In the genomic region with DNA sequence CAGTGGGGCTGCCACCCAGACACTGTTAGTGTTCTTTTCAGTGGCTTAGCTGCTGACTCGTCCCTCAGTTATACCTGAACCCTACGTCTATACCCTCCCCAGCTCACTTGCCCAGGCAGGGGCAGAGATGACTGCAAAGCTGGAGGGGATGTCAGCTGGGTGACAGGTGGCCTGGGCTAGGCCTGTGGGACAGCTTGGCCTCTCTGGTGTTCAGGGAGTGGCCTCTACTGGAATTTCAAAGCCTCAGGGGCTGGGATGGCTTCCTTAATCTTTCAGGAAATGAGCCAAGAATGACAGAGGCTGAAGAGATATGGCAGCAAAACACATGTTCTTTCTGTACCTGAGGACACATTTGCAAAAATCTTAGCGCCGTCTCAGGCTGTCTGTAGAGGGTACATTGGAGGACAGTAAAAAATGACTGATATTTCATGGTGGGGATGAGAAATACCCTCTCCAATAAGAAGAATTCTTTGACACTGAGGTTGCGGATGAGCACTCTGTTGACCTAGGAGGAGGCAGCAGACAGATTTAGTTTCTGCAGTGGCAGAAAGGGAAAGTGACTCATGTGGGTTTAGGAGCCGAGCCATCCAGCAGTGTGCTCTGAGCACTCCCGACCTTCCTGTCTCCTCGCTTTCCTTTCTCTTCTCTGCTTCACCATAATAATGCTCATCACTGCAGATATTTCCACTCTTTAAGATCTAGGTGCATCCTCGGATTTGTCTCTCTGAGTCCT, we compare ENCODE assay signal across 15 cellular contexts. TPM values are rescaled to one million over a fixed set of nuclear protein-coding genes. Genes with fewer than 3 reads are reported as not detected.
DNase-seq lines count a peak whose midpoint lies in the region; TF ChIP-seq lines count a peak whose summit lies in the region.
"Had no signal": no experiment of that assay in that cellular context is flagged by ENCODE, and none has a peak within 500 bp of the region (broad histone marks: within the 10 kb centered on the region; RNA-seq: fewer than 3 reads in every experiment).

No MANE protein-coding gene starts in this region.

- in situ Hi-C loops in Caki2 (cut with HindIII; ENCODE audit: low pct_unique_long_range_greater_than_20kb, low sequenced_read_pairs): no loop called here

- DNase-seq in Caki2 (ENCODE audit: low read depth): peak; percentile 44
- peak; percentile 80 for DNase-seq in RPMI7951 (ENCODE audit: low read depth)
- DNase-seq in fibroblast of pulmonary artery (ENCODE audit: low read depth): peak; percentile 49
- DNase-seq in nephron progenitor cell: no peak
- DNase-seq in activated naive CD8-positive, alpha-beta T cell treated with anti-CD3 and anti-CD28 coated beads for 36 hours: no peak
- no peak for DNase-seq in stimulated activated CD8-positive, alpha-beta memory T cell treated with anti-CD3 and anti-CD28 coated beads, Interleukin-4, amount 100 ng/mL, for 48 hours
- no peak for DNase-seq in activated T-cell treated with anti-CD3 and anti-CD28 coated beads, Interleukin-2, amount 50 U/mL, for 24 hours
- no peak for DNase-seq in stimulated activated CD4-positive, alpha-beta T cell treated with anti-CD3 and anti-CD28 coated beads, Interleukin-4, amount 100 ng/mL, for 24 hours
- DNase-seq: cerebellar nuclear complex; left colon; stimulated activated CD4-positive, alpha-beta T cell treated with anti-CD3 and anti-CD28 coated beads, Interleukin-15, amount 100 ng/mL, for 24 hours had no signal

- H3K4me1 Mint-ChIP-seq in nephron progenitor cell: peaks cover 75% of the 10 kb centered on the region
- no peaks in the 10 kb centered on the region for H3K4me1 Mint-ChIP-seq in activated naive CD8-positive, alpha-beta T cell treated with anti-CD3 and anti-CD28 coated beads for 36 hours
- no peaks in the 10 kb centered on the region for H3K4me1 Mint-ChIP-seq in activated T-cell treated with anti-CD3 and anti-CD28 coated beads, Interleukin-2, amount 50 U/mL, for 24 hours (ENCODE audit: low read depth)

- peaks cover 3% of the 10 kb centered on the region for H3K27me3 Mint-ChIP-seq in nephron progenitor cell (ENCODE audit: low read depth, poor library complexity)
- peaks cover 13% of the 10 kb centered on the region for H3K27me3 Mint-ChIP-seq in activated naive CD8-positive, alpha-beta T cell treated with anti-CD3 and anti-CD28 coated beads for 36 hours
- peaks cover 19% of the 10 kb centered on the region for H3K27me3 Mint-ChIP-seq in activated T-cell treated with anti-CD3 and anti-CD28 coated beads, Interleukin-2, amount 50 U/mL, for 24 hours

- no peaks in the 10 kb centered on the region for H3K36me3 Mint-ChIP-seq in nephron progenitor cell (ENCODE audit: low read depth)
- H3K36me3 Mint-ChIP-seq in activated naive CD8-positive, alpha-beta T cell treated with anti-CD3 and anti-CD28 coated beads for 36 hours: no peaks in the 10 kb centered on the region
- no peaks in the 10 kb centered on the region for H3K36me3 Mint-ChIP-seq in activated T-cell treated with anti-CD3 and anti-CD28 coated beads, Interleukin-2, amount 50 U/mL, for 24 hours (ENCODE audit: low read depth)

- H3K4me3 ChIP-seq in fibroblast of pulmonary artery (replicated peaks; ENCODE audit: low read depth, low read length): no peak overlapping the region
- H3K4me3 ChIP-seq: BLaER1 treated with 17β-estradiol and CSF1 and Interleukin-3, amounts not matched to agents 10 nM and 100 nM; SK-N-MC had no signal

- H3K27ac Mint-ChIP-seq in nephron progenitor cell: peak overlapping the region; percentile 15
- H3K27ac Mint-ChIP-seq in activated naive CD8-positive, alpha-beta T cell treated with anti-CD3 and anti-CD28 coated beads for 36 hours: no peak overlapping the region
- no peak overlapping the region for H3K27ac Mint-ChIP-seq in activated T-cell treated with anti-CD3 and anti-CD28 coated beads, Interleukin-2, amount 50 U/mL, for 24 hours

- H3K4me3 Mint-ChIP-seq in nephron progenitor cell: no peak overlapping the region
- H3K4me3 Mint-ChIP-seq in activated naive CD8-positive, alpha-beta T cell treated with anti-CD3 and anti-CD28 coated beads for 36 hours: no peak overlapping the region
- H3K4me3 Mint-ChIP-seq in activated T-cell treated with anti-CD3 and anti-CD28 coated beads, Interleukin-2, amount 50 U/mL, for 24 hours: no peak overlapping the region

- no peaks in the 10 kb centered on the region for H3K9me3 Mint-ChIP-seq in nephron progenitor cell
- no peaks in the 10 kb centered on the region for H3K9me3 Mint-ChIP-seq in activated naive CD8-positive, alpha-beta T cell treated with anti-CD3 and anti-CD28 coated beads for 36 hours
- H3K9me3 Mint-ChIP-seq in activated T-cell treated with anti-CD3 and anti-CD28 coated beads, Interleukin-2, amount 50 U/mL, for 24 hours: no peaks in the 10 kb centered on the region

- TF ChIP-seq CTCF in fibroblast of pulmonary artery (IDR thresholded peaks at IDR 0.05; ENCODE audit: low read length, missing control alignments) (no peak), nephron progenitor cell (IDR thresholded peaks at IDR 0.05) (no peak)

RNA-seq across cellular contexts. Expression of a gene that starts 54.4 kb away (rescaled TPM):
- not detected in 2 replicates for total RNA-seq in Caki2 (2014; rRNA removed; shearing (Covaris generic); ENCODE audit: low replicate concordance)
- 0.10 TPM in 1 of 2 replicates, not detected in the other for total RNA-seq in RPMI7951 (2014; rRNA removed; shearing (Covaris generic))
- total RNA-seq in activated naive CD8-positive, alpha-beta T cell treated with anti-CD3 and anti-CD28 coated beads for 36 hours: not detected
- total RNA-seq: activated CD8-positive, alpha-beta memory T cell treated with anti-CD3 and anti-CD28 coated beads for 36 hours; HT-29 had no signal

Comparison
In these comparisons a context has a peak if more than half of its experiments do, and no peak if none do; other contexts are left out.
1. DNase-seq: peak in Caki2 (single experiment), RPMI7951 (single experiment) and fibroblast of pulmonary artery (single experiment); none in nephron progenitor cell (single experiment), activated naive CD8-positive, alpha-beta T cell treated with anti-CD3 and anti-CD28 coated beads for 36 hours (single experiment), stimulated activated CD8-positive, alpha-beta memory T cell treated with anti-CD3 and anti-CD28 coated beads, Interleukin-4, amount 100 ng/mL, for 48 hours (single experiment), activated T-cell treated with anti-CD3 and anti-CD28 coated beads, Interleukin-2, amount 50 U/mL, for 24 hours (single experiment) and stimulated activated CD4-positive, alpha-beta T cell treated with anti-CD3 and anti-CD28 coated beads, Interleukin-4, amount 100 ng/mL, for 24 hours (single experiment).